2 cellular contexts compared by ENCODE assay signal in genomic region chr1:98398649-98399048, GRCh38.
TF ChIP-seq lines count a peak whose summit lies in the region.

No MANE protein-coding gene starts in this region.

TF ChIP-seq in A549, 52 proteins besides CTCF, POLR2A, EP300 and RAD21:
- TF ChIP-seq MAX (IDR thresholded peaks at IDR 0.05) (no peak), KDM1A (IDR thresholded peaks at IDR 0.05; ENCODE audit: low read depth) (no peak), BCL3 (IDR thresholded peaks at IDR 0.05) (no peak), FOXS1 (CRISPR knock-in tag; IDR thresholded peaks at IDR 0.05) (no peak), GATA3 (IDR thresholded peaks at IDR 0.05; ENCODE audit: borderline replicate concordance) (no peak), NFE2L2 (conservative IDR thresholded peaks at IDR 0.05; ENCODE audit: low read length) (no peak), PHF8 (IDR thresholded peaks at IDR 0.05; ENCODE audit: borderline replicate concordance, low read depth) (no peak), FOSL2 (IDR thresholded peaks at IDR 0.05) (no peak), FOSL2 (CRISPR knock-in tag; IDR thresholded peaks at IDR 0.05) (no peak), RFX5 (IDR thresholded peaks at IDR 0.05) (no peak), POLR2AphosphoS2 (conservative IDR thresholded peaks at IDR 0.05; ENCODE audit: low read length) (no peak), HOXB13 (CRISPR knock-in tag; IDR thresholded peaks at IDR 0.05; ENCODE audit: low read depth) (no peak), KDM5A (IDR thresholded peaks at IDR 0.05) (no peak), E2F6 (IDR thresholded peaks at IDR 0.05; ENCODE audit: borderline replicate concordance, low read depth) (no peak), TP53 (CRISPR knock-in tag; IDR thresholded peaks at IDR 0.05) (no peak), HOXB5 (CRISPR knock-in tag; IDR thresholded peaks at IDR 0.05) (no peak)
TF ChIP-seq in A549: peak in this region for 0.

TF ChIP-seq in IMR-90, 13 proteins besides CTCF, POLR2A, EP300 and RAD21:
- no peak for TF ChIP-seq MXI1 (IDR thresholded peaks at IDR 0.05; ENCODE audit: borderline replicate concordance, low read depth, low read length)
- TF ChIP-seq RFX5 (IDR thresholded peaks at IDR 0.05; ENCODE audit: low read depth, low read length) = no peak
- TF ChIP-seq CEBPB (IDR thresholded peaks at IDR 0.05; ENCODE audit: low read depth, low read length) = no peak; the same call in 1 of the 2 replicates
- no peak for TF ChIP-seq BHLHE40 (IDR thresholded peaks at IDR 0.05; ENCODE audit: low read depth, low read length)
- no peak for TF ChIP-seq MAZ (IDR thresholded peaks at IDR 0.05; ENCODE audit: borderline replicate concordance, low read depth, low read length)
- TF ChIP-seq ELK1 (IDR thresholded peaks at IDR 0.05; ENCODE audit: borderline replicate concordance, low read depth, low read length) = no peak
